In genomic region chr13:61410669-61411297, GRCh38 we compare ENCODE assay signal across 10 cellular contexts. TPM values are rescaled to one million over a fixed set of nuclear protein-coding genes. Genes with fewer than 3 reads are reported as not detected.
A peak's percentile ranks its signal among the peaks of the same experiment; 100 is the strongest.
DNase-seq lines count a peak whose midpoint lies in the region; ATAC-seq and TF ChIP-seq lines count a peak whose summit lies in the region.
"Had no signal": no experiment of that assay in that cellular context is flagged by ENCODE, and none has a peak within 500 bp of the region (broad histone marks: within the 10 kb centered on the region; RNA-seq: fewer than 3 reads in every experiment).

No MANE protein-coding gene starts in this region.

- TF ChIP-seq CTCF in CD8-positive, alpha-beta T cell (IDR thresholded peaks at IDR 0.05) = no peak

- H3K4me3 Mint-ChIP-seq in CD8-positive, alpha-beta T cell = no peak overlapping the region

- no peak overlapping the region for H3K27ac Mint-ChIP-seq in CD8-positive, alpha-beta T cell

- no peak for ATAC-seq in CD8-positive, alpha-beta T cell
- no peak for ATAC-seq in GM18870 (IDR thresholded peaks at IDR 0.05; ENCODE audit: unreplicated experiment)

- no peak overlapping the region for H3K4me3 ChIP-seq in CD8-positive, alpha-beta T cell (ENCODE audit: low read depth, low read length)
- H3K4me3 ChIP-seq: BLaER1 had no signal

- peak; percentile 22 for DNase-seq in NCI-H2029 treated with DMSO at 0.1 percent for 48 hours (lab: John Stamatoyannopoulos, UW)
- no peak for DNase-seq in NCI-H2029 (lab: John Stamatoyannopoulos, UW)
- DNase-seq in NCI-H1092 (lab: John Stamatoyannopoulos, UW) = peak; percentile 4
- DNase-seq in cerebellar cortex (ENCODE audit: low spot score) = peak; percentile 5
- DNase-seq in pons (ENCODE audit: low spot score) = peak; percentile 36
- DNase-seq in CD8-positive, alpha-beta T cell = no peak
- no peak for DNase-seq in stimulated activated CD4-positive, alpha-beta T cell treated with anti-CD3 and anti-CD28 coated beads, Interleukin-12 subunit alpha, Interleukin-12 subunit beta, amount 100 ng/mL, for 4 hours

- no peaks in the 10 kb centered on the region for H3K36me3 Mint-ChIP-seq in CD8-positive, alpha-beta T cell

- CTCF ChIA-PET in CD8-positive, alpha-beta T cell (lab: Charles Lee) = no interaction called here

- intact Hi-C loops in CD8-positive, alpha-beta T cell (cut with DNase I, micrococcal nuclease) = no loop called here

- no peaks in the 10 kb centered on the region for H3K36me3 ChIP-seq in CD8-positive, alpha-beta T cell (ENCODE audit: insufficient read depth, low read length)
- H3K36me3 ChIP-seq: BLaER1 had no signal

- no peaks in the 10 kb centered on the region for H3K4me1 ChIP-seq in CD8-positive, alpha-beta T cell (ENCODE audit: insufficient read depth, low read length)

- H3K27me3 ChIP-seq in CD8-positive, alpha-beta T cell (ENCODE audit: insufficient read depth, low read length) = no peaks in the 10 kb centered on the region
- H3K27me3 ChIP-seq: BLaER1 had no signal

- peaks cover 18% of the 10 kb centered on the region for H3K27me3 Mint-ChIP-seq in CD8-positive, alpha-beta T cell (ENCODE audit: low read depth)

- H3K9me3 ChIP-seq in CD8-positive, alpha-beta T cell (ENCODE audit: low read length) = no peaks in the 10 kb centered on the region

- peaks cover 2% of the 10 kb centered on the region for H3K9me3 Mint-ChIP-seq in CD8-positive, alpha-beta T cell

- POLR2A ChIA-PET in CD8-positive, alpha-beta T cell (lab: Charles Lee) = no interaction called here

- no peak overlapping the region for H3K27ac ChIP-seq in CD8-positive, alpha-beta T cell (ENCODE audit: low read depth, low read length)
- H3K27ac ChIP-seq: BLaER1, HL-60 had no signal

- H3K4me1 Mint-ChIP-seq in CD8-positive, alpha-beta T cell (ENCODE audit: low read depth) = no peaks in the 10 kb centered on the region

RNA-seq across cellular contexts. Expression of gene PCDH20, which starts 4.9 kb away (rescaled TPM):
- total RNA-seq in CD8-positive, alpha-beta T cell = not detected

Comparison
In these comparisons a context has a peak if more than half of its experiments do, and no peak if none do; other contexts are left out.
1. DNase-seq: peak in NCI-H2029 treated with DMSO at 0.1 percent for 48 hours (single experiment), NCI-H1092 (single experiment), cerebellar cortex (single experiment) and pons (single experiment); none in NCI-H2029 (single experiment), CD8-positive, alpha-beta T cell (0 of 7) and stimulated activated CD4-positive, alpha-beta T cell treated with anti-CD3 and anti-CD28 coated beads, Interleukin-12 subunit alpha, Interleukin-12 subunit beta, amount 100 ng/mL, for 4 hours (single experiment).